In genomic region chr10:71727429-71728217, GRCh38 we compare ENCODE assay signal across 8 cellular contexts. TPM values are rescaled to one million over a fixed set of nuclear protein-coding genes. Genes with fewer than 3 reads are reported as not detected.
DNase-seq lines count a peak whose midpoint lies in the region; ATAC-seq and TF ChIP-seq lines count a peak whose summit lies in the region.

No MANE protein-coding gene starts in this region.

- H3K27ac ChIP-seq in CD8-positive, alpha-beta memory T cell (ENCODE audit: low read depth, low read length): peak overlapping the region; percentile 77
- H3K27ac ChIP-seq in caudate nucleus (ENCODE audit: low read depth, low read length): peak overlapping the region; percentile 48
- peak overlapping the region; percentile 57 for H3K27ac ChIP-seq in muscle layer of colon (ENCODE audit: low read depth, low read length)
- peak overlapping the region; percentile 65 to 82 for H3K27ac ChIP-seq in uterus

- intact Hi-C loops in uterus (cut with DNase I; ENCODE audit: low total_unique reads): no loop called here

- H3K27me3 Mint-ChIP-seq in CD8-positive, alpha-beta memory T cell: peaks cover 0 to 2% of the 10 kb centered on the region in 2 donors
- H3K27me3 Mint-ChIP-seq in T-helper 17 cell: no peaks in the 10 kb centered on the region

- peak overlapping the region; percentile 18 for H3K9ac ChIP-seq in muscle layer of colon (ENCODE audit: low read length)

- no peak for TF ChIP-seq POLR2A in uterus (IDR thresholded peaks at IDR 0.05)

- peaks cover 96% of the 10 kb centered on the region for H3K4me1 ChIP-seq in CD8-positive, alpha-beta memory T cell (ENCODE audit: insufficient read depth, low read length)
- H3K4me1 ChIP-seq in muscle layer of colon (ENCODE audit: insufficient read depth, low read length) (peaks cover 27% of the 10 kb centered on the region), uterus (peaks cover 0 to 21% of the 10 kb centered on the region in 2 donors)

- peak overlapping the region; percentile 97 to 99 (median 98) for H3K27ac Mint-ChIP-seq in CD8-positive, alpha-beta memory T cell
- H3K27ac Mint-ChIP-seq in T-helper 17 cell: peak overlapping the region; percentile 94

- POLR2A ChIA-PET in CD8-positive, alpha-beta memory T cell (lab: Charles Lee): interaction anchor here (0.6 to 4.3 kb wide), 13 partner anchors 9 to 409 kb away, joined by 3 to 42 read pairs (median 9); partner anchors contain the start of genes C10orf105, PSAP, SLC29A3 and VSIR

- no peak for TF ChIP-seq CTCF in uterus (IDR thresholded peaks at IDR 0.05)

- H3K36me3 Mint-ChIP-seq in CD8-positive, alpha-beta memory T cell: no peaks in the 10 kb centered on the region
- H3K36me3 Mint-ChIP-seq in T-helper 17 cell (ENCODE audit: low read depth): no peaks in the 10 kb centered on the region

- H3K9me3 ChIP-seq in CD8-positive, alpha-beta memory T cell (ENCODE audit: low read length): no peaks in the 10 kb centered on the region
- H3K9me3 ChIP-seq in T-helper 17 cell (ENCODE audit: control insufficient read depth, low read length, poor library complexity, severe bottlenecking) (no peaks in the 10 kb centered on the region), muscle layer of colon (ENCODE audit: low read length) (no peaks in the 10 kb centered on the region), uterus (no peaks in the 10 kb centered on the region)

- no peaks in the 10 kb centered on the region for H3K27me3 ChIP-seq in CD8-positive, alpha-beta memory T cell (ENCODE audit: insufficient read depth, low read length, poor library complexity, severe bottlenecking)
- H3K27me3 ChIP-seq in muscle layer of colon (ENCODE audit: control insufficient read depth in 1 of 2, insufficient read depth in 2 of 2, low read length in 2 of 2) (no peaks in the 10 kb centered on the region), uterus (no peaks in the 10 kb centered on the region)

- peak overlapping the region; percentile 24 for H3K4me3 ChIP-seq in CD8-positive, alpha-beta memory T cell (ENCODE audit: low read length)
- H3K4me3 ChIP-seq in muscle layer of colon (ENCODE audit: low read depth in 1 of 2, low read length in 2 of 2): peak overlapping the region in 1 of 2 donors; percentile 8
- no peak overlapping the region for H3K4me3 ChIP-seq in uterus

- H3K36me3 ChIP-seq in CD8-positive, alpha-beta memory T cell (ENCODE audit: insufficient read depth, low read length): no peaks in the 10 kb centered on the region
- H3K36me3 ChIP-seq in muscle layer of colon (ENCODE audit: insufficient read depth, low read length): no peaks in the 10 kb centered on the region
- no peaks in the 10 kb centered on the region for H3K36me3 ChIP-seq in uterus

- H3K4me3 Mint-ChIP-seq in CD8-positive, alpha-beta memory T cell: peak overlapping the region; percentile 64 to 88 (median 79)
- H3K4me3 Mint-ChIP-seq in T-helper 17 cell: peak overlapping the region; percentile 79

- no peaks in the 10 kb centered on the region for H3K9me3 Mint-ChIP-seq in CD8-positive, alpha-beta memory T cell

- CTCF ChIA-PET in CD8-positive, alpha-beta memory T cell (lab: Charles Lee): interaction anchor here (0.8 to 12.3 kb wide), 13 partner anchors 9 to 84 kb away, joined by 3 to 152 read pairs (median 9); partner anchors contain the start of genes C10orf105 and VSIR

- DNase-seq in CD8-positive, alpha-beta memory T cell: peak; percentile 65 to 90 (median 85)
- peak in 2 of 3 donors; percentile 47 to 56 for DNase-seq in T-helper 17 cell
- peak in 1 of 61 donors; percentile 22 for DNase-seq in caudate nucleus (lab: John Stamatoyannopoulos, UW)
- DNase-seq in uterus: peak; percentile 67 to 68
- no peak for DNase-seq in NCI-H1417 treated with DMSO at 0.1 percent for 48 hours (lab: John Stamatoyannopoulos, UW)

- ATAC-seq in GM19455 (IDR thresholded peaks at IDR 0.05; ENCODE audit: unreplicated experiment) (peak; percentile 60), HG03571 (IDR thresholded peaks at IDR 0.05; ENCODE audit: unreplicated experiment) (peak; percentile 52), T-helper 17 cell (peak; percentile 75)

- H3K4me1 Mint-ChIP-seq in CD8-positive, alpha-beta memory T cell: peaks cover 69 to 96% (median 81%) of the 10 kb centered on the region in 3 donors
- peaks cover 53% of the 10 kb centered on the region for H3K4me1 Mint-ChIP-seq in T-helper 17 cell

RNA-seq across cellular contexts. Expression of gene C10orf105, which starts 8.0 kb away (rescaled TPM):
- under 1 TPM; 0.04 to 0.11 TPM for total RNA-seq in CD8-positive, alpha-beta memory T cell
- polyA plus RNA-seq in CD8-positive, alpha-beta memory T cell: 0.23 TPM
- total RNA-seq in T-helper 17 cell: under 1 TPM; 0.31 to 0.37 TPM
- 1 to 10 TPM in 1 of 4 donors, under 1 TPM in 1, not detected in 2; 0.07 to 1.2 TPM for total RNA-seq in uterus

RNA-seq across cellular contexts. Expression of gene VSIR, which starts 45.7 kb away (rescaled TPM):
- total RNA-seq in CD8-positive, alpha-beta memory T cell: 10 to 100 TPM; 59.6 to 61.4 TPM
- polyA plus RNA-seq in CD8-positive, alpha-beta memory T cell: 349 TPM
- total RNA-seq in T-helper 17 cell (100 to 1,000 TPM; 119 to 124 TPM), uterus (100 to 1,000 TPM in 1 of 4 donors, 10 to 100 TPM in 3; 18.9 to 127 (median 36.7) TPM)
